Comparison of ENCODE assay signal across 20 cellular contexts in the genomic region with DNA sequence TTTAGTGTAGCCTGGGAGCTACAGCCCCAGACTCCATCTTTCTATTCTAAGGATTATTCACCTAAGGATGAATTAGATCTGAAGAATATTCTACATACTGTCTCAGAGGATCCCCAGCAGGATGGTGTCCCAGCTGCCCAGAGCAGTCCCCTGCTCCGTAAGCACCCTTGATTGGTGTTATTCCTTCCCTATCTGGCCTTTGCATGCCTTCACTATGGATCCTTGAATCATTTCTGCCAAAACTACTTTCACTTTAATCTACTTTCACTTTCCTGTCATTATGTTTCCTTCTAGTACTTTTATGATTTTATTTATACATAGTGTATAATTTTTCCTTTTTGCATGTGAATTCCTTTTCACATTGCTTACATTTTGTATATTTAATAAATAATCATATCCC. TPM values are rescaled to one million over a fixed set of nuclear protein-coding genes. Genes with fewer than 3 reads are reported as not detected.
A peak's percentile ranks its signal among the peaks of the same experiment; 100 is the strongest.
DNase-seq lines count a peak whose midpoint lies in the region; ATAC-seq and TF ChIP-seq lines count a peak whose summit lies in the region.
"Had no signal": no experiment of that assay in that cellular context is flagged by ENCODE, and none has a peak within 500 bp of the region (broad histone marks: within the 10 kb centered on the region; RNA-seq: fewer than 3 reads in every experiment).

No MANE protein-coding gene starts in this region.

- H3K9me2 ChIP-seq in GM23248 (ENCODE audit: insufficient read depth), result no peaks in the 10 kb centered on the region

- H3K36me3 Mint-ChIP-seq in stimulated activated memory B cell treated with anti-CD40 and anti-IgM and Interleukin-4, amounts not matched to agents 10 μg/mL and 1 μg/mL and 100 μg/mL, for 72 hours, result peaks cover 24% of the 10 kb centered on the region
- no peaks in the 10 kb centered on the region for H3K36me3 Mint-ChIP-seq in chondrocyte (ENCODE audit: low read depth)

- H3K4me1 ChIP-seq in GM23248 (ENCODE audit: insufficient read depth) (peaks cover 19% of the 10 kb centered on the region), right cardiac atrium (ENCODE audit: control insufficient read depth, insufficient read depth, low read length) (peaks cover 6% of the 10 kb centered on the region)
- H3K4me1 ChIP-seq: BLaER1 had no signal

- peaks cover 6% of the 10 kb centered on the region; the same call in 1 of the 2 replicates for H3F3A ChIP-seq in GM23248 (ENCODE audit: insufficient read depth)

- peak overlapping the region; percentile 44 for H3K4me3 ChIP-seq in GM23248
- H3K4me3 ChIP-seq in right cardiac atrium (ENCODE audit: low read length), result peak overlapping the region; percentile 25
- H3K4me3 ChIP-seq: BLaER1, PC-9 had no signal

- intact Hi-C loops in right cardiac atrium (cut with DNase I), result loop anchor here in 1 of 4 donors (10.0 kb wide), 1 partner anchor 81 kb away; no protein-coding TSS in a partner anchor

- H3K9me3 ChIP-seq in GM23248 (ENCODE audit: low read depth) (no peaks in the 10 kb centered on the region), right cardiac atrium (ENCODE audit: control insufficient read depth, low read length) (no peaks in the 10 kb centered on the region)
- H3K9me3 ChIP-seq: BLaER1 had no signal

- H3K27me3 ChIP-seq in GM23248 (replicated peaks; ENCODE audit: insufficient read depth), result no peaks in the 10 kb centered on the region
- H3K27me3 ChIP-seq in right cardiac atrium (ENCODE audit: control insufficient read depth, insufficient read depth), result no peaks in the 10 kb centered on the region
- H3K27me3 ChIP-seq: BLaER1 had no signal

- no peaks in the 10 kb centered on the region for H3K36me3 ChIP-seq in GM23248 (ENCODE audit: low read depth)
- H3K36me3 ChIP-seq: BLaER1 had no signal

- no peak for TF ChIP-seq CTCF in chondrocyte (IDR thresholded peaks at IDR 0.05)

- peak overlapping the region; percentile 46 for H3K4me3 Mint-ChIP-seq in stimulated activated memory B cell treated with anti-CD40 and anti-IgM and Interleukin-4, amounts not matched to agents 10 μg/mL and 1 μg/mL and 100 μg/mL, for 72 hours
- no peak overlapping the region for H3K4me3 Mint-ChIP-seq in chondrocyte (ENCODE audit: unreplicated experiment)
- H3K4me3 Mint-ChIP-seq: activated CD8-positive, alpha-beta T cell treated with anti-CD3 and anti-CD28 coated beads, Interleukin-2, amount 10 ng/mL, durations not matched to agents 7 days and 5 days; nephron had no signal

- H3K4me1 Mint-ChIP-seq in stimulated activated memory B cell treated with anti-CD40 and anti-IgM and Interleukin-4, amounts not matched to agents 10 μg/mL and 1 μg/mL and 100 μg/mL, for 72 hours, result peaks cover 53% of the 10 kb centered on the region
- peaks cover 4% of the 10 kb centered on the region for H3K4me1 Mint-ChIP-seq in chondrocyte (ENCODE audit: low read depth)

- H4K20me1 ChIP-seq in GM23248 (ENCODE audit: insufficient read depth), result no peaks in the 10 kb centered on the region
- H4K20me1 ChIP-seq: BLaER1 had no signal

- H3K9me3 Mint-ChIP-seq in stimulated activated memory B cell treated with anti-CD40 and anti-IgM and Interleukin-4, amounts not matched to agents 10 μg/mL and 1 μg/mL and 100 μg/mL, for 72 hours, result peaks cover 7% of the 10 kb centered on the region
- H3K9me3 Mint-ChIP-seq in chondrocyte (ENCODE audit: low read depth), result no peaks in the 10 kb centered on the region
- H3K9me3 Mint-ChIP-seq: activated T-helper 2 cell treated with anti-CD3 and anti-CD28 coated beads, Interferon-gamma antibody, Interleukin-2, Interleukin-4, amounts not matched to agents 10 μg/mL and 5 μg/mL and 100 μg/mL, durations not matched to agents 14 hours and 24 hours and 36 hours; nephron had no signal

- DNase-seq in GM23248, result peak; percentile 2
- DNase-seq in RPMI7951 (ENCODE audit: low read depth), result peak; percentile 37
- DNase-seq in right cardiac atrium, result no peak
- no peak for DNase-seq in ecto neural progenitor cell (ENCODE audit: low spot score)
- no peak for DNase-seq in cerebellum (ENCODE audit: low spot score)
- DNase-seq in chondrocyte (ENCODE audit: low spot score), result no peak
- DNase-seq: activated CD8-positive, alpha-beta T cell treated with anti-CD3 and anti-CD28 coated beads, Interleukin-2, amount 10 ng/mL, durations not matched to agents 7 days and 5 days; amniotic stem cell; DMS53; GOT3; hippocampal formation; left cardiac atrium; NCI-H187; NCI-H526 treated with DMSO at 0.1 percent for 48 hours; PC-9 had no signal

- ATAC-seq in right cardiac atrium (peak in 1 of 2 donors; percentile 49), HG03565 (IDR thresholded peaks at IDR 0.05; ENCODE audit: unreplicated experiment) (no peak)
- ATAC-seq in stimulated activated memory B cell treated with anti-CD40 and anti-IgM and Interleukin-4, amounts not matched to agents 10 μg/mL and 1 μg/mL and 100 μg/mL, for 72 hours, result no peak
- ATAC-seq: activated CD8-positive, alpha-beta T cell treated with anti-CD3 and anti-CD28 coated beads, Interleukin-2, amount 10 ng/mL, durations not matched to agents 7 days and 5 days had no signal

- peak overlapping the region; percentile 23 for H3K27ac Mint-ChIP-seq in stimulated activated memory B cell treated with anti-CD40 and anti-IgM and Interleukin-4, amounts not matched to agents 10 μg/mL and 1 μg/mL and 100 μg/mL, for 72 hours
- H3K27ac Mint-ChIP-seq in chondrocyte (ENCODE audit: unreplicated experiment), result no peak overlapping the region
- H3K27ac Mint-ChIP-seq: activated CD8-positive, alpha-beta T cell treated with anti-CD3 and anti-CD28 coated beads, Interleukin-2, amount 10 ng/mL, durations not matched to agents 7 days and 5 days; activated T-helper 2 cell treated with anti-CD3 and anti-CD28 coated beads, Interferon-gamma antibody, Interleukin-2, Interleukin-4, amounts not matched to agents 10 μg/mL and 5 μg/mL and 100 μg/mL, durations not matched to agents 14 hours and 24 hours and 36 hours; nephron had no signal

- peak overlapping the region; percentile 55 for H2AFZ ChIP-seq in GM23248
- H2AFZ ChIP-seq: PC-9 had no signal

- no peak overlapping the region for H3K9ac ChIP-seq in GM23248
- H3K9ac ChIP-seq: BLaER1 had no signal

- H3K4me2 ChIP-seq in GM23248 (ENCODE audit: unreplicated experiment), result peak overlapping the region; percentile 74
- H3K4me2 ChIP-seq: BLaER1, PC-9 had no signal

- H3K79me2 ChIP-seq in GM23248 (ENCODE audit: insufficient read depth), result peaks cover 11% of the 10 kb centered on the region; the same call in 1 of the 2 replicates

- H3K27ac ChIP-seq in GM23248, result no peak overlapping the region
- H3K27ac ChIP-seq in right cardiac atrium (ENCODE audit: low read length), result no peak overlapping the region
- H3K27ac ChIP-seq: BLaER1, PC-9 had no signal

- 72 to 79% methylated on average over 1 of the region's 1 CpG for WGBS in GM23248 (ENCODE audit: low coverage in 1 of 2, low lambda C conversion rate in 2 of 2, missing lambda C conversion rate in 2 of 2), 2 experiments
- 32% methylated on average over 1 of the region's 1 CpG for WGBS in right cardiac atrium

- H3K27me3 Mint-ChIP-seq in stimulated activated memory B cell treated with anti-CD40 and anti-IgM and Interleukin-4, amounts not matched to agents 10 μg/mL and 1 μg/mL and 100 μg/mL, for 72 hours, result no peaks in the 10 kb centered on the region
- H3K27me3 Mint-ChIP-seq in chondrocyte (ENCODE audit: low read depth), result no peaks in the 10 kb centered on the region

- in situ Hi-C loops in GM23248 (cut with MboI), result no loop called here

RNA-seq across cellular contexts. Expression of gene ARHGAP24, which starts 39.2 kb away (rescaled TPM):
- 26.3 and 31.6 TPM in 2 replicates for total RNA-seq in GM23248 (2014; rRNA removed; shearing (Covaris generic))
- polyA plus RNA-seq in GM23248 (2016; fragmentation: Nextera tagmentation; extraction: Ambion mirVana), result 21.9 and 24.1 TPM in 2 replicates
- total RNA-seq in RPMI7951 (2014; rRNA removed; shearing (Covaris generic)), result 12.5 and 16.0 TPM in 2 replicates
- total RNA-seq in right cardiac atrium, result 10 to 100 TPM; 36.5 to 49.3 (median 39.3) TPM
- 16.7 TPM for polyA plus RNA-seq in right cardiac atrium
- 12.9 TPM for total RNA-seq in cerebellum
- 21.1 to 22.0 TPM (median 21.6 TPM) in 3 replicates for total RNA-seq in chondrocyte
- total RNA-seq: activated CD8-positive, alpha-beta T cell treated with anti-CD3 and anti-CD28 coated beads, Interleukin-2, amount 10 ng/mL, durations not matched to agents 7 days and 5 days; activated T-helper 2 cell treated with anti-CD3 and anti-CD28 coated beads, Interferon-gamma antibody, Interleukin-2, Interleukin-4, amounts not matched to agents 10 μg/mL and 5 μg/mL and 100 μg/mL, durations not matched to agents 14 hours and 24 hours and 36 hours had no signal

Comparison
In these comparisons a context has a peak if more than half of its experiments do, and no peak if none do; other contexts are left out.
1. DNase-seq: peak in GM23248 (single experiment) and RPMI7951 (single experiment); none in right cardiac atrium (0 of 3), ecto neural progenitor cell (single experiment), cerebellum (single experiment) and chondrocyte (single experiment).